Comparison of ENCODE assay signal across 8 cellular contexts in the genomic region with DNA sequence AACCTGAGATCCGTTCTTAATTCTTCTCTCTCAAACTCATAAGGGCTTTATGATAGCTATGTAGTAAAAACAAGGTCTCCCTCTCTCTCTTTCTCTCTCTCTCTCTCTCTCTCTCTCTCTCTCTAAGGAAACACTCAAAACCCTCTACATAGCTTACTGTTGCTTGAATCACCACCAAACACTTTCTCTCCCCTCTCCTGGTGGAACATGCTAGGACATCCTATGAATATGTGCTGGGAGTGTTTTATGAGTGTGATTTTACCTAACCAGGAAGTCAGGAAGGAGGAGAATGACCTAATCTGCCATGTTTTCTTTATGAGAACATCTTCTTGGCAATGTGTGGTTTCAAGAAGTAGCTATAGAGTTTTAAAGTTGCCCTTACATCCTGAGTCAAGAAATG.
DNase-seq lines count a peak whose midpoint lies in the region; FAIRE-seq and TF ChIP-seq lines count a peak whose summit lies in the region.
"Not testable (repeated sequence)": the region's sequence is repeated elsewhere in the genome, so short reads cannot be mapped to it uniquely, and the experiment has no call there.

No MANE protein-coding gene starts in this region.

- H3K9me3 Mint-ChIP-seq in endodermal cell = not testable (repeated sequence)

- H3K4me2 ChIP-seq in osteoblast (ENCODE audit: insufficient read depth, low read length) = not testable (repeated sequence)

- not testable (repeated sequence) for H3K27me3 ChIP-seq in ACC112 (ENCODE audit: insufficient read depth, low read length); endodermal cell (ENCODE audit: control insufficient read depth, insufficient read depth, low read length, poor library complexity, severe bottlenecking); osteoblast (ENCODE audit: insufficient read depth, low read length)

- not testable (repeated sequence) for H3K9ac ChIP-seq in endodermal cell (ENCODE audit: extremely low read depth, low read length, poor library complexity, severe bottlenecking)

- WGBS in endodermal cell (ENCODE audit: insufficient coverage in 1 of 2, insufficient read length in 1 of 2), 2 experiments = no CpG with 5 or more reads among the region's 1 CpG

- not testable (repeated sequence) for H3K27me3 Mint-ChIP-seq in endodermal cell (ENCODE audit: insufficient read depth)

- TF ChIP-seq POLR2A in GM12891 (IDR thresholded peaks at IDR 0.05; ENCODE audit: low read depth, low read length) = not testable (repeated sequence)

- H4K20me1 ChIP-seq in osteoblast (ENCODE audit: insufficient read depth, low read length) = not testable (repeated sequence)

- H3K36me3 Mint-ChIP-seq in endodermal cell (ENCODE audit: low read depth) = not testable (repeated sequence)

- not testable (repeated sequence) for TF ChIP-seq CTCF in endodermal cell (conservative IDR thresholded peaks at IDR 0.05); fibroblast of the aortic adventitia (IDR thresholded peaks at IDR 0.05; ENCODE audit: insufficient read depth, low read length); osteoblast (IDR thresholded peaks at IDR 0.05; ENCODE audit: extremely low read depth, low read depth, low read length)

- not testable (repeated sequence) for DNase-seq in GM12891 (ENCODE audit: insufficient read length, low spot score); endodermal cell; osteoblast (ENCODE audit: insufficient read length, low spot score, missing footprints)
- peak; percentile 41 for DNase-seq in M059J (ENCODE audit: low read depth)
- DNase-seq in astrocyte of the hippocampus (ENCODE audit: low read depth, low spot score) = peak; percentile 5
- DNase-seq in fibroblast of the aortic adventitia (ENCODE audit: low read depth) = peak; percentile 4
- DNase-seq in kidney tubule cell (ENCODE audit: low spot score) = peak; percentile 78

- peak; percentile 20 for FAIRE-seq in GM12891 (lab: Jason Lieb, UNC)

- peaks cover 12% of the 10 kb centered on the region for H3K4me1 ChIP-seq in ACC112 (ENCODE audit: control insufficient read depth, insufficient read depth, low read length, unreplicated experiment)
- not testable (repeated sequence) for H3K4me1 ChIP-seq in endodermal cell (ENCODE audit: control insufficient read depth, insufficient read depth, low read length); osteoblast (ENCODE audit: insufficient read depth, low read length)

- H3K36me3 ChIP-seq in ACC112 (ENCODE audit: insufficient read depth, low read length); endodermal cell (ENCODE audit: control insufficient read depth, insufficient read depth, low read length); osteoblast (ENCODE audit: insufficient read depth, low read length): not testable (repeated sequence)

- peaks cover 14% of the 10 kb centered on the region for H3K4me1 Mint-ChIP-seq in endodermal cell

- H2AFZ ChIP-seq in ACC112 (ENCODE audit: low read length, unreplicated experiment) (peak overlapping the region; percentile 68), osteoblast (ENCODE audit: low read length) (peak overlapping the region; percentile 41)

- H3K4me3 ChIP-seq in ACC112 (ENCODE audit: low read depth, low read length); endodermal cell (ENCODE audit: low read length); fibroblast of the aortic adventitia (ENCODE audit: low read depth, low read length); osteoblast (ENCODE audit: insufficient read depth, low read length): not testable (repeated sequence)

- H3K27ac Mint-ChIP-seq in endodermal cell = peak overlapping the region; percentile 49

- H3K9me3 ChIP-seq in endodermal cell (ENCODE audit: control insufficient read depth, low read length); osteoblast (ENCODE audit: low read depth, low read length): not testable (repeated sequence)

- not testable (repeated sequence) for H3K27ac ChIP-seq in ACC112 (ENCODE audit: low read depth, low read length); endodermal cell (ENCODE audit: low read depth, low read length); osteoblast (ENCODE audit: low read depth, low read length)

- H3K4me3 Mint-ChIP-seq in endodermal cell = not testable (repeated sequence)

- not testable (repeated sequence) for H3K79me2 ChIP-seq in ACC112 (ENCODE audit: control insufficient read depth, insufficient read depth, low read length, unreplicated experiment); osteoblast (ENCODE audit: insufficient read depth, low read length)
